26 cellular contexts compared by ENCODE assay signal in genomic region chr13:78298657-78299056, GRCh38.
DNase-seq lines count a peak whose midpoint lies in the region; ATAC-seq and TF ChIP-seq lines count a peak whose summit lies in the region.
"Had no signal": no experiment of that assay in that cellular context is flagged by ENCODE, and none has a peak within 500 bp of the region (broad histone marks: within the 10 kb centered on the region; RNA-seq: fewer than 3 reads in every experiment).

No MANE protein-coding gene starts in this region.

- H3K27ac ChIP-seq in PC-3 (ENCODE audit: low read length) (no peak overlapping the region), fibroblast of lung (ENCODE audit: insufficient read depth, low read length) (no peak overlapping the region), left ventricle myocardium inferior (replicated peaks) (no peak overlapping the region)
- H3K27ac ChIP-seq: BLaER1 treated with 17β-estradiol and CSF1 and Interleukin-3, amounts not matched to agents 10 nM and 100 nM; esophagus muscularis mucosa; parathyroid adenoma; sigmoid colon; SK-N-MC; thyroid gland had no signal

- H3K9me3 ChIP-seq in PC-3 (ENCODE audit: low read length): no peaks in the 10 kb centered on the region
- no peaks in the 10 kb centered on the region for H3K9me3 ChIP-seq in fibroblast of lung (ENCODE audit: control insufficient read depth, insufficient read depth, low read depth, low read length)
- no peaks in the 10 kb centered on the region for H3K9me3 ChIP-seq in left ventricle myocardium inferior (replicated peaks)
- H3K9me3 ChIP-seq: BLaER1 treated with 17β-estradiol and CSF1 and Interleukin-3, amounts not matched to agents 10 nM and 100 nM; esophagus muscularis mucosa; sigmoid colon; thyroid gland had no signal

- peaks cover 7% of the 10 kb centered on the region; the same call in 1 of the 2 replicates for H3K27me3 ChIP-seq in PC-3 (ENCODE audit: low read length)
- H3K27me3 ChIP-seq in fibroblast of lung (ENCODE audit: control insufficient read depth, insufficient read depth, low read length): no peaks in the 10 kb centered on the region
- H3K27me3 ChIP-seq in left ventricle myocardium inferior (ENCODE audit: low read depth): no peaks in the 10 kb centered on the region
- H3K27me3 ChIP-seq: BLaER1 treated with 17β-estradiol and CSF1 and Interleukin-3, amounts not matched to agents 10 nM and 100 nM; esophagus muscularis mucosa; sigmoid colon; thyroid gland had no signal

- H4K20me1 ChIP-seq in PC-3 (ENCODE audit: low read length) (no peaks in the 10 kb centered on the region), fibroblast of lung (ENCODE audit: control insufficient read depth, extremely low read depth, insufficient read depth, low read length) (no peaks in the 10 kb centered on the region)
- H4K20me1 ChIP-seq: BLaER1 treated with 17β-estradiol and CSF1 and Interleukin-3, amounts not matched to agents 10 nM and 100 nM had no signal

- CTCF ChIA-PET in PC-3 (lab: Charles Lee): no interaction called here

- H3K9ac ChIP-seq in PC-3 (ENCODE audit: low read length) (no peak overlapping the region), fibroblast of lung (ENCODE audit: insufficient read depth, low read length) (no peak overlapping the region)
- H3K9ac ChIP-seq: BLaER1 treated with 17β-estradiol and CSF1 and Interleukin-3, amounts not matched to agents 10 nM and 100 nM; parathyroid adenoma had no signal

- H3F3A ChIP-seq in PC-3 (ENCODE audit: low read length, unreplicated experiment): no peaks in the 10 kb centered on the region

- H3K4me1 ChIP-seq in PC-3 (ENCODE audit: insufficient read depth, low read length) (no peaks in the 10 kb centered on the region), fibroblast of lung (ENCODE audit: control insufficient read depth, extremely low read depth, insufficient read depth, low read length) (no peaks in the 10 kb centered on the region), left ventricle myocardium inferior (no peaks in the 10 kb centered on the region)
- H3K4me1 ChIP-seq: BLaER1 treated with 17β-estradiol and CSF1 and Interleukin-3, amounts not matched to agents 10 nM and 100 nM; esophagus muscularis mucosa; parathyroid adenoma; sigmoid colon; thyroid gland had no signal

- peak; percentile 4 for DNase-seq in EL
- peak; percentile 4 for DNase-seq in PC-3
- peak; percentile 19 to 31 for DNase-seq in fibroblast of lung (ENCODE audit: low read depth in 2 of 2)
- no peak for DNase-seq in activated gamma-delta T cell treated with Interleukin-2 at 50 U/mL for 16 hours
- no peak for DNase-seq in NCI-H510A (lab: John Stamatoyannopoulos, UW)
- DNase-seq in left ventricle myocardium inferior: no peak
- no peak for DNase-seq in epidermal melanocyte (ENCODE audit: insufficient read length, low spot score)
- DNase-seq: ACHN; activated B cell treated with CpG ODN at 0.5 μM for 24 hours; activated CD4-positive, alpha-beta memory T cell treated with anti-CD3 and anti-CD28 coated beads, Interleukin-2, amount 10 ng/mL, durations not matched to agents 7 days and 5 days; activated naive CD4-positive, alpha-beta T cell treated with Interleukin-2 at 50 U/mL for 16 hours; activated T-cell treated with anti-CD3 and anti-CD28 coated beads, Interleukin-2, amount 50 U/mL, for 1 hour; amygdala; left colon; midbrain; MV-4-11; NCI-H187 treated with DMSO at 0.1 percent for 48 hours; NCI-H2227 treated with DMSO at 0.1 percent for 48 hours; sigmoid colon; thyroid gland had no signal

- H3K4me2 ChIP-seq in PC-3 (ENCODE audit: low read length): no peak overlapping the region
- H3K4me2 ChIP-seq in fibroblast of lung (ENCODE audit: extremely low read depth, insufficient read depth, low read length): no peak overlapping the region
- H3K4me2 ChIP-seq: BLaER1 treated with 17β-estradiol and CSF1 and Interleukin-3, amounts not matched to agents 10 nM and 100 nM had no signal

- no TSS peak for BruUV-seq in PC-3 (replicated peaks; lab: Mats Ljungman, UMichigan)

- intact Hi-C loops in PC-3 (cut with micrococcal nuclease) (no loop called here), left ventricle myocardium inferior (cut with micrococcal nuclease) (no loop called here)

- ATAC-seq in GM21619 (IDR thresholded peaks at IDR 0.05; ENCODE audit: unreplicated experiment): peak; percentile 32
- ATAC-seq in PC-3: no peak
- ATAC-seq: left colon; natural killer cell treated with Interleukin-12 subunit alpha and Interleukin-12 subunit beta and Interleukin-15 and Interleukin-18, amount 100 ng/mL, for 72 hours had no signal

- TF ChIP-seq CTCF in PC-3 (conservative IDR thresholded peaks at IDR 0.05; ENCODE audit: low read depth, low read length) (no peak), fibroblast of lung (conservative IDR thresholded peaks at IDR 0.05 in 1 of 2, IDR thresholded peaks at IDR 0.05 in 1 of 2; ENCODE audit: low read depth in 1 of 2, low read length in 2 of 2) (no peak), left ventricle myocardium inferior (IDR thresholded peaks at IDR 0.05; ENCODE audit: borderline replicate concordance) (no peak)

- POLR2A ChIA-PET in PC-3 (lab: Charles Lee; ENCODE audit: unreplicated experiment): no interaction called here

- H3K9me2 ChIP-seq in PC-3 (replicated peaks; ENCODE audit: low read length): no peaks in the 10 kb centered on the region

- no peaks in the 10 kb centered on the region for H3K79me2 ChIP-seq in PC-3 (ENCODE audit: low read length)
- H3K79me2 ChIP-seq in fibroblast of lung (ENCODE audit: control insufficient read depth, insufficient read depth, low read length): no peaks in the 10 kb centered on the region
- H3K79me2 ChIP-seq: parathyroid adenoma had no signal

- H2AFZ ChIP-seq in PC-3 (ENCODE audit: low read length) (no peak overlapping the region), fibroblast of lung (ENCODE audit: low read length) (no peak overlapping the region)
- H2AFZ ChIP-seq: parathyroid adenoma had no signal

- H3K36me3 ChIP-seq in PC-3 (ENCODE audit: low read depth, low read length): no peaks in the 10 kb centered on the region
- no peaks in the 10 kb centered on the region for H3K36me3 ChIP-seq in fibroblast of lung (ENCODE audit: control insufficient read depth, insufficient read depth, low read length)
- no peaks in the 10 kb centered on the region for H3K36me3 ChIP-seq in left ventricle myocardium inferior
- H3K36me3 ChIP-seq: BLaER1 treated with 17β-estradiol and CSF1 and Interleukin-3, amounts not matched to agents 10 nM and 100 nM; esophagus muscularis mucosa; sigmoid colon; thyroid gland had no signal

- H3K4me3 ChIP-seq in PC-3 (ENCODE audit: low read length) (no peak overlapping the region), fibroblast of lung (replicated peaks in 1 of 4; ENCODE audit: control extremely low read depth in 1 of 4, insufficient read depth in 1 of 4, low read depth in 3 of 4, low read length in 4 of 4) (no peak overlapping the region), left ventricle myocardium inferior (no peak overlapping the region)
- H3K4me3 ChIP-seq: BLaER1 treated with 17β-estradiol and CSF1 and Interleukin-3, amounts not matched to agents 10 nM and 100 nM; esophagus muscularis mucosa; sigmoid colon; SK-N-MC; thyroid gland had no signal

Comparison
In these comparisons a context has a peak if more than half of its experiments do, and no peak if none do; other contexts are left out.
1. DNase-seq: peak in EL (single experiment), PC-3 (single experiment) and fibroblast of lung (2 of 2); none in activated gamma-delta T cell treated with Interleukin-2 at 50 U/mL for 16 hours (single experiment), NCI-H510A (single experiment), left ventricle myocardium inferior (single experiment) and epidermal melanocyte (single experiment).